ENCODE assay signal across 27 cellular contexts in genomic region chr10:120069700-120070099, GRCh38.
"Had no signal": no experiment of that assay in that cellular context is flagged by ENCODE, and none has a peak within 500 bp of the region (broad histone marks: within the 10 kb centered on the region; RNA-seq: fewer than 3 reads in every experiment).

No MANE protein-coding gene starts in this region.

- H3K27ac ChIP-seq: adrenal gland, breast epithelium, cardiac muscle cell, colonic mucosa, epithelial cell of prostate, esophagus squamous epithelium had no signal

- H3K9me3 ChIP-seq: adrenal gland, colonic mucosa had no signal

- H3K36me3 ChIP-seq: adrenal gland, breast epithelium, cardiac muscle cell, colonic mucosa, esophagus squamous epithelium had no signal

- ATAC-seq: activated CD4-positive, alpha-beta T cell treated with anti-CD3 and anti-CD28 coated beads for 36 hours; activated CD8-positive, alpha-beta memory T cell treated with anti-CD3 and anti-CD28 coated beads, Interleukin-2, amount 10 ng/mL, durations not matched to agents 7 days and 5 days; activated CD8-positive, alpha-beta T cell treated with anti-CD3 and anti-CD28 coated beads, Interleukin-2, amount 10 ng/mL, durations not matched to agents 7 days and 5 days; activated naive CD8-positive, alpha-beta T cell treated with anti-CD3 and anti-CD28 coated beads, Interleukin-2, amount 50 U/mL, for 24 hours had no signal

- H3K27me3 ChIP-seq: cardiac muscle cell, colonic mucosa had no signal

- H3K4me3 ChIP-seq: adrenal gland, breast epithelium, cardiac muscle cell, colonic mucosa, esophagus squamous epithelium had no signal

- DNase-seq: activated CD4-positive, alpha-beta memory T cell treated with anti-CD3 and anti-CD28 coated beads for 36 hours; activated CD4-positive, alpha-beta T cell treated with anti-CD3 and anti-CD28 coated beads for 36 hours; activated CD4-positive, alpha-beta T cell treated with anti-CD3 and anti-CD28 coated beads, Interleukin-2, amount 10 ng/mL, durations not matched to agents 24 days and 14 days; activated CD4-positive, CD25-positive, alpha-beta regulatory T cell; activated CD4-positive, CD25-positive, alpha-beta regulatory T cell treated with anti-CD3 and anti-CD28 coated beads, Interleukin-2, amount 50 U/mL, for 72 hours; activated CD8-positive, alpha-beta memory T cell treated with anti-CD3 and anti-CD28 coated beads, Interleukin-2, amount 10 ng/mL, durations not matched to agents 7 days and 5 days; activated CD8-positive, alpha-beta memory T cell treated with anti-CD3 and anti-CD28 coated beads, Interleukin-2, amount 50 U/mL, for 4 hours; activated CD8-positive, alpha-beta T cell treated with anti-CD3 and anti-CD28 coated beads, Interleukin-2, amount 10 ng/mL, durations not matched to agents 7 days and 5 days; activated effector memory CD4-positive, alpha-beta T cell treated with anti-CD3 and anti-CD28 coated beads, Interleukin-2, amount 50 U/mL, for 16 hours; activated naive CD4-positive, alpha-beta T cell treated with anti-CD3 and anti-CD28 coated beads for 36 hours; activated naive CD8-positive, alpha-beta T cell treated with anti-CD3 and anti-CD28 coated beads for 36 hours; activated naive CD8-positive, alpha-beta T cell treated with anti-CD3 and anti-CD28 coated beads, Interleukin-2, amount 50 U/mL, for 24 hours; activated T-cell treated with anti-CD3 and anti-CD28 coated beads, Interleukin-2, amount 50 U/mL, for 1 hour; activated T-cell treated with anti-CD3 and anti-CD28 coated beads, Interleukin-2, amount 50 U/mL, for 48 hours; adrenal gland; amygdala; aorta; central memory CD4-positive, alpha-beta T cell; cerebellar nuclear complex; colonic mucosa; effector CD8-positive, alpha-beta T cell; esophagus squamous epithelium; head of caudate nucleus; hypothalamus had no signal

- H3K4me1 ChIP-seq: adrenal gland, breast epithelium, colonic mucosa, esophagus squamous epithelium had no signal
